Comparison of ENCODE assay signal across 11 cellular contexts in the genomic region with DNA sequence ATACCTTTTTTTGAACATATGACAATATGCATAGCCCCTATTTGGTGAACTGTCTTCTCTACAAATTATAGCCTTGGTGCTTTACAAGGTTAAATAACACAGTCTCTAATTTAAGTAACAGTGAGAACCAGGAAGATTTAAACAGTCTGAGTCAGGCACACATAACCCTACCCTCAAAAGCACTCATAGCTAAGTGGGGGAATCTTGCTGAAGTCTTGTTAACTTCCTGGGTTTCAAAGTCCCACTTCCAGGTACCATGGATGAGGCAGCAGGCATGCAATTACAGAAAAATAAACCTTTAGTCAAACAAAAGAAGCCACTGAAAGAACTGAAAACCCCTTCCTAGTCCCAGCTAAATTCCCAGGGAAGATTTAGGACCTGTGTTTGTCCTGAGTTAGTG.
DNase-seq lines count a peak whose midpoint lies in the region; ATAC-seq and TF ChIP-seq lines count a peak whose summit lies in the region.
"Had no signal": no experiment of that assay in that cellular context is flagged by ENCODE, and none has a peak within 500 bp of the region (broad histone marks: within the 10 kb centered on the region; RNA-seq: fewer than 3 reads in every experiment).

No MANE protein-coding gene starts in this region.

- H3K27me3 ChIP-seq in H9 (ENCODE audit: insufficient read depth, low read length) (no peaks in the 10 kb centered on the region), body of pancreas (no peaks in the 10 kb centered on the region), smooth muscle cell (ENCODE audit: low read depth) (no peaks in the 10 kb centered on the region)

- H3K4me1 ChIP-seq in H9 (ENCODE audit: insufficient read depth, low read length) = peaks cover 14% of the 10 kb centered on the region
- H3K4me1 ChIP-seq in body of pancreas = peaks cover 77% of the 10 kb centered on the region
- H3K4me1 ChIP-seq in smooth muscle cell (ENCODE audit: low read depth) = peaks cover 30% of the 10 kb centered on the region

- no peak overlapping the region for H2BK15ac ChIP-seq in H9 (ENCODE audit: low read depth, low read length)

- H2BK5ac ChIP-seq in H9 (ENCODE audit: insufficient read length, low read length) = no peak overlapping the region

- no peak overlapping the region for H3T11ph ChIP-seq in H9 (ENCODE audit: low read length)

- H3K27ac Mint-ChIP-seq in H9 (peak overlapping the region; percentile 71 to 92 (median 87); a peak in 6 of 7 replicates), CD14-positive monocyte (no peak overlapping the region)

- peak overlapping the region; percentile 19; the same call in 1 of the 2 replicates for H3K14ac ChIP-seq in H9 (ENCODE audit: insufficient read depth, low read length)

- peaks cover 60 to 66% of the 10 kb centered on the region in 2 experiments for H3K4me1 Mint-ChIP-seq in H9
- H3K4me1 Mint-ChIP-seq in CD14-positive monocyte = peaks cover 26% of the 10 kb centered on the region

- H3K9ac ChIP-seq in H9 (ENCODE audit: extremely low read depth, insufficient read length, low read length) = no peak overlapping the region
- peak overlapping the region; percentile 62 for H3K9ac ChIP-seq in smooth muscle cell (ENCODE audit: low read depth)

- ATAC-seq in body of pancreas = no peak

- no peak overlapping the region for H3K18ac ChIP-seq in H9 (ENCODE audit: insufficient read length, low read depth, low read length)

- no peak overlapping the region for H2BK12ac ChIP-seq in H9 (ENCODE audit: insufficient read length, low read depth, low read length)

- no peak overlapping the region for H3K56ac ChIP-seq in H9 (ENCODE audit: insufficient read length, low read depth, low read length)

- peaks cover 0 to 13% (median 4%) of the 10 kb centered on the region in 3 experiments; a peak in 5 of 7 replicates for H3K36me3 Mint-ChIP-seq in H9 (ENCODE audit: insufficient read depth in 1 of 3, low read depth in 3 of 3)
- peaks cover under 1 to 4% of the 10 kb centered on the region in 2 donors for H3K36me3 Mint-ChIP-seq in CD14-positive monocyte

- no peak overlapping the region for H4K5ac ChIP-seq in H9 (ENCODE audit: insufficient read length, low read depth, low read length)

- H3K9me3 Mint-ChIP-seq in H9 (no peaks in the 10 kb centered on the region), CD14-positive monocyte (peaks cover 0 to 5% (median 2%) of the 10 kb centered on the region in 7 donors)

- no peak for TF ChIP-seq POLR2A in body of pancreas (IDR thresholded peaks at IDR 0.05)

- H3K4me3 Mint-ChIP-seq in H9 (no peak overlapping the region), CD14-positive monocyte (peak overlapping the region in 1 of 2 donors; percentile 64)

- H3K4me2 ChIP-seq in H9 (ENCODE audit: insufficient read depth, insufficient read length, low read length) (no peak overlapping the region), smooth muscle cell (peak overlapping the region; percentile 82)

- H3K36me3 ChIP-seq in body of pancreas (replicated peaks in 1 of 2; ENCODE audit: insufficient read depth in 1 of 2, low read depth in 2 of 2) (no peaks in the 10 kb centered on the region), smooth muscle cell (ENCODE audit: low read depth) (no peaks in the 10 kb centered on the region)

- no peaks in the 10 kb centered on the region for H3K27me3 Mint-ChIP-seq in H9 (ENCODE audit: low read depth)
- peaks cover 39 to 51% (median 41%) of the 10 kb centered on the region in 3 donors for H3K27me3 Mint-ChIP-seq in CD14-positive monocyte (ENCODE audit: low read depth in 3 of 3)

- no peak overlapping the region for H3K23ac ChIP-seq in H9 (ENCODE audit: insufficient read length, low read depth, low read length)

- H3K79me1 ChIP-seq in H9 (ENCODE audit: insufficient read depth, low read depth, low read length, poor library complexity, severe bottlenecking) = peaks cover 8% of the 10 kb centered on the region

- DNase-seq in H9 (no peak), body of pancreas (no peak), kidney tubule cell (ENCODE audit: low spot score) (peak; percentile 43), smooth muscle cell (lab: John Stamatoyannopoulos, UW; ENCODE audit: unreplicated experiment) (no peak), GDM1 (lab: John Stamatoyannopoulos, UW) (no peak), CD14-positive monocyte (ENCODE audit: low spot score) (no peak), mesenteric fat pad (ENCODE audit: low spot score) (no peak), GM20000 (ENCODE audit: low spot score) (no peak)
- DNase-seq: NCI-H1048, T-helper 9 cell had no signal

- H3K9me3 ChIP-seq in H9 (ENCODE audit: control insufficient read depth, low read depth, low read length) = no peaks in the 10 kb centered on the region
- no peaks in the 10 kb centered on the region for H3K9me3 ChIP-seq in body of pancreas
- no peaks in the 10 kb centered on the region for H3K9me3 ChIP-seq in smooth muscle cell (replicated peaks; ENCODE audit: low read depth)

- intact Hi-C loops in body of pancreas (cut with DNase I) (no loop called here), CD14-positive monocyte (cut with micrococcal nuclease) (no loop called here)

- no peak overlapping the region for H4K8ac ChIP-seq in H9 (replicated peaks; ENCODE audit: insufficient read length, low read depth, low read length)

- no peaks in the 10 kb centered on the region for H3K23me2 ChIP-seq in H9 (ENCODE audit: insufficient read length, low read depth, low read length, poor library complexity, severe bottlenecking)

- H3K4me3 ChIP-seq in body of pancreas (no peak overlapping the region), smooth muscle cell (no peak overlapping the region)

- H3K79me2 ChIP-seq in H9 (ENCODE audit: insufficient read depth, low read length) (peaks cover 7% of the 10 kb centered on the region; the same call in 1 of the 2 replicates), smooth muscle cell (ENCODE audit: low read depth) (peaks cover 25% of the 10 kb centered on the region)

- no peak overlapping the region for H2AK5ac ChIP-seq in H9 (ENCODE audit: insufficient read length, low read length)

- H3F3A ChIP-seq in smooth muscle cell (ENCODE audit: low read depth) = peaks cover 32% of the 10 kb centered on the region

- no peak overlapping the region for H3K27ac ChIP-seq in H9 (ENCODE audit: insufficient read length, low read depth, low read length)
- peak overlapping the region; percentile 59 to 69 (median 66) for H3K27ac ChIP-seq in body of pancreas
- peak overlapping the region; percentile 97 for H3K27ac ChIP-seq in smooth muscle cell (ENCODE audit: low read depth)
- H3K27ac ChIP-seq: C4-2B had no signal

- H3K4ac ChIP-seq in H9 (ENCODE audit: low read depth, low read length) = no peak overlapping the region

- TF ChIP-seq CTCF in H9 (conservative IDR thresholded peaks at IDR 0.05) = no peak
- TF ChIP-seq CTCF in body of pancreas (IDR thresholded peaks at IDR 0.05) = no peak
- TF ChIP-seq CTCF in smooth muscle cell (IDR thresholded peaks at IDR 0.05; ENCODE audit: borderline replicate concordance, insufficient read depth, poor library complexity, severe bottlenecking) = no peak
- TF ChIP-seq CTCF in CD14-positive monocyte (IDR thresholded peaks at IDR 0.05) = no peak
- TF ChIP-seq CTCF in GM20000 (IDR thresholded peaks at IDR 0.05; ENCODE audit: extremely low read depth, missing control alignments) = no peak

- no peak overlapping the region for H2BK120ac ChIP-seq in H9 (ENCODE audit: low read depth, low read length, poor library complexity, severe bottlenecking)

- H2BK20ac ChIP-seq in H9 (ENCODE audit: low read depth, low read length, poor library complexity, severe bottlenecking) = no peak overlapping the region

- H4K20me1 ChIP-seq in H9 (ENCODE audit: control insufficient read depth, insufficient read depth, insufficient read length) = no peaks in the 10 kb centered on the region
- peaks cover 3% of the 10 kb centered on the region for H4K20me1 ChIP-seq in smooth muscle cell (ENCODE audit: low read depth)

- no peak overlapping the region for H4K91ac ChIP-seq in H9 (ENCODE audit: insufficient read length, low read depth, low read length)

- H2AFZ ChIP-seq in H9 (ENCODE audit: low read length) (no peak overlapping the region), smooth muscle cell (ENCODE audit: low read depth) (no peak overlapping the region)

Comparison
In these comparisons a context has a peak if more than half of its experiments do, and no peak if none do; other contexts are left out.
1. H3K27ac Mint-ChIP-seq: peak in H9 (3 of 3); none in CD14-positive monocyte (0 of 7).